19 cellular contexts compared by ENCODE assay signal in the genomic region with DNA sequence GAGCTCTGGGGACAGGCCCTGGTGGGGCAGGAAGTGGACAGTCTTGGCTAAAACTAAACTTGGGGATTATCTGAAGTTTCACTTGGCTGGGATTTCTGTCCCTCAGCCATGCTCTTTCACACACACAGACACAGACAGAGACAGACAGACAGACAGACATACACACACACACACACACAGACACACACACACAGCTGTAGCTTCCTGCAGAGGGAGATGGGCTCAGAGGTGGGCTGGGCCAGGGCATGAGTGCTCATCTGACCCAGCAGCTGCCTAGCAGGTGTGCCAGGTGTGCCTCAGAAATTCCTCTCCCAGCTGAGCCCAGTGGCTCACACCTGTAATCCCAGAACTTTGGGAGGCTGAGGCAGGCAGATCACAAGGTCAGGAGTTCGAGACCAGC. TPM values are rescaled to one million over a fixed set of nuclear protein-coding genes. Genes with fewer than 3 reads are reported as not detected.
"Had no signal": no experiment of that assay in that cellular context is flagged by ENCODE, and none has a peak within 500 bp of the region (broad histone marks: within the 10 kb centered on the region; RNA-seq: fewer than 3 reads in every experiment).

No MANE protein-coding gene starts in this region.

- H3K36me3 ChIP-seq: right lobe of liver, spleen, upper lobe of right lung had no signal

- H3K27ac Mint-ChIP-seq: activated B cell treated with CpG ODN at 0.5 μM for 24 hours; activated naive CD4-positive, alpha-beta T cell treated with anti-CD3 and anti-CD28 coated beads, Interleukin-2, amount 50 U/mL, for 24 hours had no signal

- DNase-seq: activated B cell treated with CpG ODN at 0.5 μM for 24 hours; activated CD4-positive, alpha-beta T cell treated with anti-CD3 and anti-CD28 coated beads, Interleukin-2, amount 50 U/mL, for 1 hour; activated T-cell treated with anti-CD3 and anti-CD28 coated beads for 4 hours; cortex of kidney; effector CD8-positive, alpha-beta T cell; left cardiac atrium; naive thymus-derived CD4-positive, alpha-beta T cell; occipital lobe; psoas muscle; spleen; stimulated activated CD4-positive, alpha-beta T cell treated with anti-CD3 and anti-CD28 coated beads, Interleukin-2, amount 100 ng/mL, for 24 hours; stimulated activated naive CD4-positive, alpha-beta T cell treated with Interleukin-2 at 50 U/mL for 16 hours; T-helper 17 cell; upper lobe of right lung had no signal

- H3K9me3 Mint-ChIP-seq: activated B cell treated with CpG ODN at 0.5 μM for 24 hours; activated naive CD4-positive, alpha-beta T cell treated with anti-CD3 and anti-CD28 coated beads, Interleukin-2, amount 50 U/mL, for 24 hours; central memory CD8-positive, alpha-beta T cell; naive thymus-derived CD4-positive, alpha-beta T cell had no signal

- H3K27me3 Mint-ChIP-seq: activated B cell treated with CpG ODN at 0.5 μM for 24 hours; central memory CD8-positive, alpha-beta T cell; T-helper 17 cell had no signal

- H3K27me3 ChIP-seq: right lobe of liver had no signal

- H3K4me3 Mint-ChIP-seq: activated B cell treated with CpG ODN at 0.5 μM for 24 hours; activated naive CD4-positive, alpha-beta T cell treated with anti-CD3 and anti-CD28 coated beads, Interleukin-2, amount 50 U/mL, for 24 hours; central memory CD8-positive, alpha-beta T cell; naive thymus-derived CD4-positive, alpha-beta T cell; T-helper 17 cell had no signal

- H3K4me3 ChIP-seq: lung, psoas muscle, right lobe of liver, spleen, upper lobe of right lung had no signal

- H3K9me3 ChIP-seq: psoas muscle, right lobe of liver, spleen, upper lobe of right lung had no signal

- H3K27ac ChIP-seq: psoas muscle, right lobe of liver, spleen, upper lobe of right lung had no signal

- H3K36me3 Mint-ChIP-seq: activated naive CD4-positive, alpha-beta T cell treated with anti-CD3 and anti-CD28 coated beads, Interleukin-2, amount 50 U/mL, for 24 hours had no signal

RNA-seq across cellular contexts. Expression of gene RHOV, which starts 3.3 kb away (rescaled TPM):
- total RNA-seq: left cardiac atrium, psoas muscle, right lobe of liver, spleen, upper lobe of right lung had no signal
- polyA plus RNA-seq: naive thymus-derived CD4-positive, alpha-beta T cell had no signal

RNA-seq across cellular contexts. Expression of gene PPP1R14D, which starts 42.2 kb away (rescaled TPM):
- total RNA-seq: activated CD8-positive, alpha-beta memory T cell treated with anti-CD3 and anti-CD28 coated beads for 36 hours; left cardiac atrium; lung; naive thymus-derived CD4-positive, alpha-beta T cell; occipital lobe; psoas muscle; right lobe of liver; spleen; T-helper 17 cell had no signal
- polyA plus RNA-seq: naive thymus-derived CD4-positive, alpha-beta T cell; psoas muscle had no signal

RNA-seq across cellular contexts. Expression of gene DLL4, which starts 58.4 kb away (rescaled TPM):
- total RNA-seq: activated B cell treated with CpG ODN at 0.5 μM for 24 hours; naive thymus-derived CD4-positive, alpha-beta T cell; T-helper 17 cell had no signal
- polyA plus RNA-seq: naive thymus-derived CD4-positive, alpha-beta T cell had no signal
